7 cellular contexts compared by ENCODE assay signal in genomic region chr16:75565640-75566039, GRCh38. TPM values are rescaled to one million over a fixed set of nuclear protein-coding genes. Genes with fewer than 3 reads are reported as not detected.
DNase-seq lines count a peak whose midpoint lies in the region; ATAC-seq and TF ChIP-seq lines count a peak whose summit lies in the region.

No MANE protein-coding gene starts in this region.

- no peak for TF ChIP-seq CTCF in GM10248 (IDR thresholded peaks at IDR 0.05; ENCODE audit: control extremely low read depth, extremely low read depth, low read depth, missing control alignments)

- CTCF ChIA-PET in GM10248 (lab: Yijun Ruan, JAX), result interaction anchor here (1.0 to 4.1 kb wide), 8 partner anchors 10 to 366 kb away, joined by 3 to 26 read pairs (median 12); partner anchors contain the start of genes TMEM170A and TMEM231

- peaks cover 28% of the 10 kb centered on the region for H3K36me3 ChIP-seq in muscle layer of colon (ENCODE audit: insufficient read depth, low read length)

- peaks cover 31% of the 10 kb centered on the region for H3K4me1 ChIP-seq in muscle layer of colon (ENCODE audit: insufficient read depth, low read length)

- peak overlapping the region; percentile 80 for H3K27ac ChIP-seq in caudate nucleus (ENCODE audit: low read depth, low read length)
- peak overlapping the region; percentile 79 for H3K27ac ChIP-seq in muscle layer of colon (ENCODE audit: low read depth, low read length)

- H3K4me3 ChIP-seq in muscle layer of colon (ENCODE audit: low read depth in 1 of 2, low read length in 2 of 2), result peak overlapping the region; percentile 97 to 99

- POLR2A ChIA-PET in GM10248 (lab: Yijun Ruan, JAX), result interaction anchor here (0.9 to 2.7 kb wide), 6 partner anchors 10 to 101 kb away, joined by 3 to 10 read pairs (median 4); partner anchors contain the start of genes ADAT1, KARS1, TERF2IP and TMEM170A

- peak; percentile 1 for ATAC-seq in GM19463 (IDR thresholded peaks at IDR 0.05; ENCODE audit: unreplicated experiment)
- peak; percentile 5 for ATAC-seq in HG03521 (IDR thresholded peaks at IDR 0.05; ENCODE audit: unreplicated experiment)

- H3K9me3 ChIP-seq in muscle layer of colon (ENCODE audit: low read length), result no peaks in the 10 kb centered on the region

- no peaks in the 10 kb centered on the region for H3K27me3 ChIP-seq in muscle layer of colon (ENCODE audit: control insufficient read depth in 1 of 2, insufficient read depth in 2 of 2, low read length in 2 of 2)

- in situ Hi-C loops in G401 (cut with HindIII; ENCODE audit: low sequenced_read_pairs), result no loop called here

- DNase-seq in caudate nucleus (lab: John Stamatoyannopoulos, UW) (peak in 2 of 61 donors; percentile 37 to 68), GM10248 (ENCODE audit: extremely low spot score) (no peak), G401 (ENCODE audit: low spot score) (no peak), D341Med (ENCODE audit: low spot score) (no peak)

- peak overlapping the region; percentile 29 for H3K9ac ChIP-seq in muscle layer of colon (ENCODE audit: low read length)

RNA-seq across cellular contexts. Expression of gene GABARAPL2, which starts 0.5 kb away (rescaled TPM):
- 18.9 and 20.1 TPM in 2 replicates for total RNA-seq in G401 (2014; rRNA removed; shearing (Covaris generic))

RNA-seq across cellular contexts. Expression of gene TMEM231, which starts 9.6 kb away (rescaled TPM):
- total RNA-seq in G401 (2014; rRNA removed; shearing (Covaris generic)), result 24.2 and 46.1 TPM in 2 replicates

RNA-seq across cellular contexts. Expression of gene CHST5, which starts 29.7 kb away (rescaled TPM):
- 0.12 TPM in 1 of 2 replicates, not detected in the other for total RNA-seq in G401 (2014; rRNA removed; shearing (Covaris generic))

RNA-seq across cellular contexts. Expression of gene ADAT1, which starts 57.4 kb away (rescaled TPM):
- 24.2 and 25.1 TPM in 2 replicates for total RNA-seq in G401 (2014; rRNA removed; shearing (Covaris generic))
